Comparison of ENCODE assay signal across 8 cellular contexts in the genomic region with DNA sequence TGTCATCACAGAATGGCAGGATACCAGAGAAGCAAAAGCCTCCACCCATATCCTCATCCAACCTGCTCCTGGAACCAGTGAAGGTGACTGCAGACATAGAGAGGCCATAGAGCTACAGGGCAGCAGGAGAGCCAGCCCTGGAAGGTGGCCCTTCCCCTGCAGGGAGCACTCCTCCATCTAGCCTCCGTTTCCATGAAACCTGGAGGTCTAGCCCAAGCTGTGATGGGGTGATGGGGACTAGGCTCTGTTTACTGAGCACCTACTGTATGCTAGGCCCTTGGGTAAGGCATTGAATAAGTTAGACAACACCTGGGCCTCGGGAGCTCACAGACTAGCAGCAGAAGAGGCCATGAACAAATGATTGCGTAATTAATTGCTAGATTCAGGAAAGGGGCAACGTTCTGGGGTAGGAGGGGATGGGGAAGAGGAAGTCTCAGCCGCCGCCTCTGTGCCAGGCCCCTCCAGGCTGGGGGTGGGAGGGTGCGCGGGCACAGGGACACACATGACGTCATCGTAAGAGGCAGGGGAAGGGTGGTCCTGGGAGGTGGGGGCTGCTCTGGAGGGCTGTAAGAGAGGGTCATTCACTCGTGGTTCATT. TPM values are rescaled to one million over a fixed set of nuclear protein-coding genes. Genes with fewer than 3 reads are reported as not detected.
DNase-seq lines count a peak whose midpoint lies in the region; ATAC-seq and TF ChIP-seq lines count a peak whose summit lies in the region.

No MANE protein-coding gene starts in this region.

- no peaks in the 10 kb centered on the region for H3K9me3 ChIP-seq in SJCRH30 (replicated peaks)

- H3K4me3 ChIP-seq in SJCRH30: peak overlapping the region; percentile 57
- peak overlapping the region; percentile 48 for H3K4me3 ChIP-seq in epithelial cell of proximal tubule (ENCODE audit: low read depth, low read length)

- peak overlapping the region; percentile 69 for H3K4me3 Mint-ChIP-seq in T-helper 2 cell treated with Interferon-gamma antibody and Interleukin-4, amounts not matched to agents 5 μg/mL and 100 μg/mL, for 36 hours
- peak overlapping the region; percentile 88 to 93 (median 91) for H3K4me3 Mint-ChIP-seq in nephron

- H3K36me3 ChIP-seq in SJCRH30: no peaks in the 10 kb centered on the region

- peaks cover 20% of the 10 kb centered on the region for H3K4me1 ChIP-seq in SJCRH30

- ATAC-seq in HG02870 (IDR thresholded peaks at IDR 0.05; ENCODE audit: unreplicated experiment): no peak

- no peaks in the 10 kb centered on the region for H3K27me3 ChIP-seq in SJCRH30

- no peaks in the 10 kb centered on the region for H3K9me3 Mint-ChIP-seq in T-helper 2 cell treated with Interferon-gamma antibody and Interleukin-4, amounts not matched to agents 5 μg/mL and 100 μg/mL, for 36 hours
- no peaks in the 10 kb centered on the region for H3K9me3 Mint-ChIP-seq in nephron

- peaks cover 48% of the 10 kb centered on the region for H3K27me3 Mint-ChIP-seq in T-helper 2 cell treated with Interferon-gamma antibody and Interleukin-4, amounts not matched to agents 5 μg/mL and 100 μg/mL, for 36 hours (ENCODE audit: low read depth)
- H3K27me3 Mint-ChIP-seq in nephron (ENCODE audit: low read depth): peaks cover 3% of the 10 kb centered on the region

- H3K4me1 Mint-ChIP-seq in T-helper 2 cell treated with Interferon-gamma antibody and Interleukin-4, amounts not matched to agents 5 μg/mL and 100 μg/mL, for 36 hours (ENCODE audit: low read depth): no peaks in the 10 kb centered on the region
- peaks cover 11% of the 10 kb centered on the region for H3K4me1 Mint-ChIP-seq in nephron

- H3K27ac ChIP-seq in SJCRH30: no peak overlapping the region

- H3K27ac Mint-ChIP-seq in T-helper 2 cell treated with Interferon-gamma antibody and Interleukin-4, amounts not matched to agents 5 μg/mL and 100 μg/mL, for 36 hours: no peak overlapping the region
- peak overlapping the region; percentile 62 to 92 (median 76) for H3K27ac Mint-ChIP-seq in nephron

- H3K36me3 Mint-ChIP-seq in T-helper 2 cell treated with Interferon-gamma antibody and Interleukin-4, amounts not matched to agents 5 μg/mL and 100 μg/mL, for 36 hours (ENCODE audit: low read depth): no peaks in the 10 kb centered on the region
- H3K36me3 Mint-ChIP-seq in nephron (ENCODE audit: low read depth): no peaks in the 10 kb centered on the region

- no peak for DNase-seq in T-helper 2 cell treated with Interferon-gamma antibody and Interleukin-4, amounts not matched to agents 5 μg/mL and 100 μg/mL, for 36 hours (ENCODE audit: low spot score)
- DNase-seq in T-helper 2 cell: no peak
- no peak for DNase-seq in SJCRH30
- DNase-seq in epithelial cell of proximal tubule (ENCODE audit: low read depth): no peak
- no peak for DNase-seq in COR-L47 (lab: John Stamatoyannopoulos, UW)
- no peak for DNase-seq in GM19238 (ENCODE audit: insufficient read length, low spot score)

- TF ChIP-seq CTCF in epithelial cell of proximal tubule (conservative IDR thresholded peaks at IDR 0.05; ENCODE audit: low read depth, low read length) (no peak), nephron (IDR thresholded peaks at IDR 0.05; ENCODE audit: unreplicated experiment in 3 of 3) (no peak)

RNA-seq across cellular contexts. Expression of a gene that starts 0.8 kb away (rescaled TPM):
- 3.2 and 4.0 TPM in 2 replicates for total RNA-seq in SJCRH30 (2014; rRNA removed; shearing (Covaris generic))
- 4.7 TPM in 2 replicates for total RNA-seq in epithelial cell of proximal tubule

RNA-seq across cellular contexts. Expression of a gene that starts 29.6 kb away (rescaled TPM):
- total RNA-seq in SJCRH30 (2014; rRNA removed; shearing (Covaris generic)): 1,999 and 2,056 TPM in 2 replicates
- total RNA-seq in epithelial cell of proximal tubule: 1,634 and 2,001 TPM in 2 replicates

RNA-seq across cellular contexts. Expression of a gene that starts 50.6 kb away (rescaled TPM):
- 8.7 and 9.3 TPM in 2 replicates for total RNA-seq in SJCRH30 (2014; rRNA removed; shearing (Covaris generic))
- 11.0 and 17.7 TPM in 2 replicates for total RNA-seq in epithelial cell of proximal tubule
